In the genomic region with DNA sequence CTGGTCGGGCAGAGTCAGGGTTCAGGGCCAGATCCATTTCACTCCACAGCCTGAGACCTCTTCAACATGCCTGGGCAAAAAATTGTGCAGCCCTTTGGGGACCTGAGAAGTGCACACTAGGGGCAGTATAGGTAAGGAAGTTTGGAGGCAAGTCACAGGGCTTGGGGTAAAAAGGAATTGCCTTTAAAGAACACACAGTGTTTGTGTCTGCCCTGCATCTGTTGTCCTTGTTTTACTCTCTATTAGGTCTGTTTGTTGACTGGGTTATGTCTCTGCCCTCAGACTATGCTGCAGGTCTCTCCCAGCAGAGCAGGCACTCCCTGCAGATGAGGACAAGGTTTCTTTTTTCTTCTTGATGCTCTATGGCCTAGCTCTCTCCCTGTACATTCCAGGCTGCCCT, we compare ENCODE assay signal across 33 cellular contexts. TPM values are rescaled to one million over a fixed set of nuclear protein-coding genes. Genes with fewer than 3 reads are reported as not detected.
DNase-seq lines count a peak whose midpoint lies in the region; ATAC-seq and TF ChIP-seq lines count a peak whose summit lies in the region.
"Had no signal": no experiment of that assay in that cellular context is flagged by ENCODE, and none has a peak within 500 bp of the region (broad histone marks: within the 10 kb centered on the region; RNA-seq: fewer than 3 reads in every experiment).

No MANE protein-coding gene starts in this region.

- TF ChIP-seq CTCF in GM12872 (IDR thresholded peaks at IDR 0.05; ENCODE audit: insufficient read depth, low read depth, low read length) = peak; percentile 20; the same call in 1 of the 3 replicates
- TF ChIP-seq CTCF in RWPE1 (conservative IDR thresholded peaks at IDR 0.05; ENCODE audit: low read depth) = no peak
- peak; percentile 43 for TF ChIP-seq CTCF in foreskin keratinocyte (conservative IDR thresholded peaks at IDR 0.05)

- no peak for ATAC-seq in foreskin keratinocyte
- ATAC-seq in activated CD4-positive, CD25-positive, alpha-beta regulatory T cell treated with anti-CD3 and anti-CD28 coated beads, Interleukin-2, amount 50 U/mL, for 24 hours = no peak
- ATAC-seq: esophagus mucosa; gastrocnemius medialis; left lobe of liver; Right ventricle myocardium inferior; stimulated activated naive CD8-positive, alpha-beta T cell treated with anti-CD3 and anti-CD28 coated beads, Interleukin-15, Interleukin-2, amounts not matched to agents 100 U/mL and 50 U/mL, for 24 hours had no signal

- H3K27ac ChIP-seq in RWPE1 (peak overlapping the region; percentile 4; the same call in 1 of the 2 replicates), foreskin keratinocyte (no peak overlapping the region)
- H3K27ac ChIP-seq: BLaER1 treated with 17β-estradiol and CSF1 and Interleukin-3, amounts not matched to agents 10 nM and 100 nM; gastrocnemius medialis; hepatocyte; thoracic aorta; uterus had no signal

- no peak overlapping the region for H3K4me3 Mint-ChIP-seq in activated T-helper 2 cell treated with anti-CD3 and anti-CD28 coated beads, Interferon-gamma antibody, Interleukin-2, Interleukin-4, amounts not matched to agents 10 μg/mL and 5 μg/mL and 100 μg/mL, durations not matched to agents 14 hours and 24 hours and 36 hours (ENCODE audit: low read depth)
- H3K4me3 Mint-ChIP-seq in activated CD4-positive, alpha-beta T cell treated with anti-CD3 and anti-CD28 coated beads, Interleukin-2, amount 10 ng/mL, durations not matched to agents 7 days and 5 days = no peak overlapping the region
- H3K4me3 Mint-ChIP-seq: naive B cell had no signal

- no peak overlapping the region for H3K27ac Mint-ChIP-seq in activated T-helper 2 cell treated with anti-CD3 and anti-CD28 coated beads, Interferon-gamma antibody, Interleukin-2, Interleukin-4, amounts not matched to agents 10 μg/mL and 5 μg/mL and 100 μg/mL, durations not matched to agents 14 hours and 24 hours and 36 hours
- no peak overlapping the region for H3K27ac Mint-ChIP-seq in activated CD4-positive, alpha-beta T cell treated with anti-CD3 and anti-CD28 coated beads, Interleukin-2, amount 10 ng/mL, durations not matched to agents 7 days and 5 days

- CTCF ChIA-PET in RWPE1 (lab: Yijun Ruan, JAX) = no interaction called here
- CTCF ChIA-PET in activated CD4-positive, alpha-beta T cell treated with anti-CD3 and anti-CD28 coated beads, Interleukin-2, amount 10 ng/mL, durations not matched to agents 7 days and 5 days (lab: Charles Lee) = no interaction called here

- in situ Hi-C loops in KBM-7 (cut with MboI; ENCODE audit: low pct_unique_long_range_greater_than_20kb, low sequenced_read_pairs) = no loop called here

- H3K27me3 ChIP-seq in foreskin keratinocyte = no peaks in the 10 kb centered on the region
- H3K27me3 ChIP-seq: BLaER1 treated with 17β-estradiol and CSF1 and Interleukin-3, amounts not matched to agents 10 nM and 100 nM; gastrocnemius medialis; hepatocyte; uterus had no signal

- H3K4me1 Mint-ChIP-seq in activated T-helper 2 cell treated with anti-CD3 and anti-CD28 coated beads, Interferon-gamma antibody, Interleukin-2, Interleukin-4, amounts not matched to agents 10 μg/mL and 5 μg/mL and 100 μg/mL, durations not matched to agents 14 hours and 24 hours and 36 hours (ENCODE audit: low read depth) = no peaks in the 10 kb centered on the region
- no peaks in the 10 kb centered on the region for H3K4me1 Mint-ChIP-seq in activated CD4-positive, alpha-beta T cell treated with anti-CD3 and anti-CD28 coated beads, Interleukin-2, amount 10 ng/mL, durations not matched to agents 7 days and 5 days
- H3K4me1 Mint-ChIP-seq: naive B cell had no signal

- intact Hi-C loops in activated T-helper 2 cell treated with anti-CD3 and anti-CD28 coated beads, Interferon-gamma antibody, Interleukin-2, Interleukin-4, amounts not matched to agents 10 μg/mL and 5 μg/mL and 100 μg/mL, durations not matched to agents 14 hours and 24 hours and 36 hours (cut with micrococcal nuclease) = no loop called here

- H3K9me3 Mint-ChIP-seq in activated T-helper 2 cell treated with anti-CD3 and anti-CD28 coated beads, Interferon-gamma antibody, Interleukin-2, Interleukin-4, amounts not matched to agents 10 μg/mL and 5 μg/mL and 100 μg/mL, durations not matched to agents 14 hours and 24 hours and 36 hours = peaks cover 12% of the 10 kb centered on the region
- H3K9me3 Mint-ChIP-seq in activated CD4-positive, alpha-beta T cell treated with anti-CD3 and anti-CD28 coated beads, Interleukin-2, amount 10 ng/mL, durations not matched to agents 7 days and 5 days = peaks cover 15% of the 10 kb centered on the region

- POLR2A ChIA-PET in RWPE1 (lab: Yijun Ruan, JAX; ENCODE audit: low non-redundant PET) = no interaction called here
- POLR2A ChIA-PET in activated CD4-positive, alpha-beta T cell treated with anti-CD3 and anti-CD28 coated beads, Interleukin-2, amount 10 ng/mL, durations not matched to agents 7 days and 5 days (lab: Charles Lee) = no interaction called here

- H3K27me3 Mint-ChIP-seq in activated T-helper 2 cell treated with anti-CD3 and anti-CD28 coated beads, Interferon-gamma antibody, Interleukin-2, Interleukin-4, amounts not matched to agents 10 μg/mL and 5 μg/mL and 100 μg/mL, durations not matched to agents 14 hours and 24 hours and 36 hours (ENCODE audit: low read depth) = no peaks in the 10 kb centered on the region
- no peaks in the 10 kb centered on the region for H3K27me3 Mint-ChIP-seq in activated CD4-positive, alpha-beta T cell treated with anti-CD3 and anti-CD28 coated beads, Interleukin-2, amount 10 ng/mL, durations not matched to agents 7 days and 5 days
- H3K27me3 Mint-ChIP-seq: naive B cell had no signal

- peaks cover 10% of the 10 kb centered on the region for H3K36me3 Mint-ChIP-seq in activated T-helper 2 cell treated with anti-CD3 and anti-CD28 coated beads, Interferon-gamma antibody, Interleukin-2, Interleukin-4, amounts not matched to agents 10 μg/mL and 5 μg/mL and 100 μg/mL, durations not matched to agents 14 hours and 24 hours and 36 hours (ENCODE audit: low read depth)
- peaks cover 11% of the 10 kb centered on the region for H3K36me3 Mint-ChIP-seq in activated CD4-positive, alpha-beta T cell treated with anti-CD3 and anti-CD28 coated beads, Interleukin-2, amount 10 ng/mL, durations not matched to agents 7 days and 5 days (ENCODE audit: low read depth)

- peak; percentile 29 for DNase-seq in KBM-7
- no peak for DNase-seq in RWPE1 (ENCODE audit: low spot score)
- DNase-seq in foreskin keratinocyte = peak in 1 of 2 donors; percentile 13
- DNase-seq in activated T-helper 2 cell treated with anti-CD3 and anti-CD28 coated beads, Interferon-gamma antibody, Interleukin-2, Interleukin-4, amounts not matched to agents 10 μg/mL and 5 μg/mL and 100 μg/mL, durations not matched to agents 14 hours and 24 hours and 36 hours (ENCODE audit: low spot score) = no peak
- DNase-seq in activated CD4-positive, alpha-beta T cell treated with anti-CD3 and anti-CD28 coated beads, Interleukin-2, amount 10 ng/mL, durations not matched to agents 7 days and 5 days = no peak
- DNase-seq in NCI-H1048 (lab: John Stamatoyannopoulos, UW) = no peak
- DNase-seq: activated CD4-positive, alpha-beta T cell treated with anti-CD3 and anti-CD28 coated beads, Interleukin-2, amount 50 U/mL, for 48 hours; activated effector memory CD4-positive, alpha-beta T cell treated with Interleukin-2 at 50 U/mL for 16 hours; COR-L47; DMS79; effector CD8-positive, alpha-beta T cell; gastrocnemius medialis; KG1; naive B cell; NCI-H1092; NCI-H2029; NCI-H345; NCI-H748 treated with DMSO at 0.1 percent for 48 hours; retina; stimulated activated naive CD8-positive, alpha-beta T cell treated with anti-CD3 and anti-CD28 coated beads, Interleukin-15, Interleukin-2, amounts not matched to agents 100 U/mL and 50 U/mL, for 24 hours; T-helper 9 cell; uterus had no signal

- H3K4me1 ChIP-seq in foreskin keratinocyte = no peaks in the 10 kb centered on the region
- H3K4me1 ChIP-seq: BLaER1 treated with 17β-estradiol and CSF1 and Interleukin-3, amounts not matched to agents 10 nM and 100 nM; gastrocnemius medialis; uterus had no signal

RNA-seq across cellular contexts. Expression of gene LDLRAD2, which starts 22.0 kb away (rescaled TPM):
- 0.03 TPM in 1 of 2 replicates, not detected in the other for total RNA-seq in foreskin keratinocyte
- polyA plus RNA-seq in foreskin keratinocyte = 0.01 and 0.15 TPM in 2 replicates
- total RNA-seq in activated T-helper 2 cell treated with anti-CD3 and anti-CD28 coated beads, Interferon-gamma antibody, Interleukin-2, Interleukin-4, amounts not matched to agents 10 μg/mL and 5 μg/mL and 100 μg/mL, durations not matched to agents 14 hours and 24 hours and 36 hours = not detected in 2 replicates
- total RNA-seq in activated CD4-positive, alpha-beta T cell treated with anti-CD3 and anti-CD28 coated beads, Interleukin-2, amount 10 ng/mL, durations not matched to agents 7 days and 5 days = not detected
- total RNA-seq: cerebellum, gastrocnemius medialis, H4, left lobe of liver, omental fat pad, Right ventricle myocardium inferior had no signal

RNA-seq across cellular contexts. Expression of gene USP48, which starts 51.1 kb away (rescaled TPM):
- total RNA-seq in foreskin keratinocyte = 34.2 and 35.2 TPM in 2 replicates
- polyA plus RNA-seq in foreskin keratinocyte = 14.6 and 16.0 TPM in 2 replicates
- total RNA-seq in activated T-helper 2 cell treated with anti-CD3 and anti-CD28 coated beads, Interferon-gamma antibody, Interleukin-2, Interleukin-4, amounts not matched to agents 10 μg/mL and 5 μg/mL and 100 μg/mL, durations not matched to agents 14 hours and 24 hours and 36 hours = 101 TPM in 2 replicates
- total RNA-seq in activated CD4-positive, alpha-beta T cell treated with anti-CD3 and anti-CD28 coated beads, Interleukin-2, amount 10 ng/mL, durations not matched to agents 7 days and 5 days = 10 to 100 TPM; 70.9 to 80.6 TPM
